1 cellular context compared by ENCODE assay signal in genomic region chr3:43246956-43247355, GRCh38.
TF ChIP-seq lines count a peak whose summit lies in the region.

No MANE protein-coding gene starts in this region.

TF ChIP-seq in WTC11, 78 proteins besides CTCF, POLR2A, EP300 and RAD21 (continued from another document):
- TF ChIP-seq PREB (CRISPR knock-in tag; IDR thresholded peaks at IDR 0.05; ENCODE audit: borderline replicate concordance), result no peak
